ENCODE assay signal across 15 cellular contexts in genomic region chrX:38117485-38117884, GRCh38.
DNase-seq lines count a peak whose midpoint lies in the region; ATAC-seq and TF ChIP-seq lines count a peak whose summit lies in the region.
"Had no signal": no experiment of that assay in that cellular context is flagged by ENCODE, and none has a peak within 500 bp of the region (broad histone marks: within the 10 kb centered on the region; RNA-seq: fewer than 3 reads in every experiment).

No MANE protein-coding gene starts in this region.

- peak; percentile 84 for ATAC-seq in HG02885 (IDR thresholded peaks at IDR 0.05; ENCODE audit: poor library complexity, unreplicated experiment)
- peak; percentile 96 for ATAC-seq in left lobe of liver
- ATAC-seq: activated T-cell treated with anti-CD3 and anti-CD28 coated beads, Interleukin-2, amount 50 U/mL, for 4 hours; left colon had no signal

- H3K4me1 ChIP-seq in tibial nerve, result no peaks in the 10 kb centered on the region
- H3K4me1 ChIP-seq: transverse colon had no signal

- DNase-seq in NCI-H2081 (lab: John Stamatoyannopoulos, UW) (peak; percentile 23 to 54), NCI-H2081 treated with DMSO at 0.1 percent for 48 hours (lab: John Stamatoyannopoulos, UW) (no peak), SHP77 (lab: John Stamatoyannopoulos, UW) (peak; percentile 74 to 77), left lobe of liver (ENCODE audit: low spot score) (peak; percentile 77), tibial nerve (ENCODE audit: low spot score in 2 of 2) (no peak), GM10266 (ENCODE audit: extremely low spot score) (no peak), SW480 (ENCODE audit: low spot score) (no peak)
- DNase-seq: activated CD4-positive, alpha-beta T cell treated with anti-CD3 and anti-CD28 coated beads for 4 hours; activated T-cell treated with anti-CD3 and anti-CD28 coated beads, Interleukin-2, amount 50 U/mL, for 4 hours; amniotic stem cell; effector memory CD4-positive, alpha-beta T cell; left colon; transverse colon had no signal

- no peak for TF ChIP-seq CTCF in tibial nerve (IDR thresholded peaks at IDR 0.05)
- no peak for TF ChIP-seq CTCF in GM10266 (IDR thresholded peaks at IDR 0.05; ENCODE audit: control insufficient read depth, insufficient read depth, low read depth, missing control alignments)

- TF ChIP-seq POLR2A in tibial nerve (IDR thresholded peaks at IDR 0.05), result no peak

- WGBS in tibial nerve, 2 donors, result 71 to 79% methylated on average over 7 of the region's 7 CpGs

- H3K27ac ChIP-seq in tibial nerve, result no peak overlapping the region
- H3K27ac ChIP-seq: 22Rv1, transverse colon had no signal

- H3K36me3 ChIP-seq in tibial nerve, result no peaks in the 10 kb centered on the region
- H3K36me3 ChIP-seq: transverse colon had no signal

- H3K27me3 ChIP-seq in tibial nerve, result no peaks in the 10 kb centered on the region
- H3K27me3 ChIP-seq: transverse colon had no signal

- TF ChIP-seq EP300 in tibial nerve (IDR thresholded peaks at IDR 0.05), result no peak

- H3K4me3 ChIP-seq in tibial nerve, result no peak overlapping the region
- H3K4me3 ChIP-seq: transverse colon had no signal

- no peaks in the 10 kb centered on the region for H3K9me3 ChIP-seq in tibial nerve
- H3K9me3 ChIP-seq: transverse colon had no signal

Comparison
In these comparisons a context has a peak if more than half of its experiments do, and no peak if none do; other contexts are left out.
1. DNase-seq: peak in NCI-H2081 (2 of 2), SHP77 (2 of 2) and left lobe of liver (single experiment); none in NCI-H2081 treated with DMSO at 0.1 percent for 48 hours (single experiment), tibial nerve (0 of 2), GM10266 (single experiment) and SW480 (single experiment).